Comparison of ENCODE assay signal across 8 cellular contexts in the genomic region with DNA sequence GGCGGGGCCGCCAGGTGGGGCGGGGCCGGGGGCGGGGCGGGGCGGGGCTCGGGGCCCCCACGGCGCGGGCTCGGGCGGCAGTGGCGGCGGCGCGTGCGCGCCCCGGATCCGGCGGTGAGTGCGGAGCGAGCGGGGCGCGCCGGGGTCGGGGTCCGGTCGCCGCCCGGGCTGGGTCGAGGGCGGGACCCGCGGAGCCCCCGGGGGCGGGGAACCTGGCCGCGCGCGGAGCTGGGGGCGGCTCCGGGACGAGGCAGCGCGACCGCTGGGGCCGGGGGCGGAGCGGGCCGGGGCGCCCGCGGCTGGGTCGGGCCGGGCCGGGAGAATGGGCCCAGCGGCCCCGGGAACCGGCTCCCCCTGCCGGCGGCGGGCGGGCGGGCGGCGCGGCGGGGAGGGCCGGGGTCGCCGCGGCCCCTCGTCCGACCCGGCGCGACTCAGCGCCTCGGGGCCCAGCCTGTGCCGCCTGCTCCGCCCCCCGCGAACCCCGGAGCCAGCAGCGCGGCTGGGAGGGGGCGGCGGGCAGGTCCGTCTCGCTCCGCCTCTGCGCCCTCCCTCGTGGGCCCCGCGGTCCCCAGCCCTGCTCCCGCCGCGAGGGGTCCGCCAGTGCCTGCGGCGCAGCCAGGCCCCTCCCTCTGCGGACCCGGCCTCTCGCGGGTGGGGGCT. TPM values are rescaled to one million over a fixed set of nuclear protein-coding genes. Genes with fewer than 3 reads are reported as not detected.
DNase-seq lines count a peak whose midpoint lies in the region; ATAC-seq and TF ChIP-seq lines count a peak whose summit lies in the region.

No MANE protein-coding gene starts in this region.

- H3K27ac ChIP-seq in psoas muscle: peak overlapping the region; percentile 39

- DNase-seq in DMS 273 (lab: John Stamatoyannopoulos, UW; ENCODE audit: unreplicated experiment) (peak; percentile 58), DMS 273 treated with DMSO at 0.1 percent for 48 hours (lab: John Stamatoyannopoulos, UW) (no peak), NCI-H226 (peak; percentile 10), ecto neural progenitor cell (ENCODE audit: low spot score) (peak; percentile 70), psoas muscle (no peak), superior temporal gyrus (ENCODE audit: extremely low spot score) (no peak), NCI-H446 treated with DMSO at 0.1 percent for 48 hours (lab: John Stamatoyannopoulos, UW) (no peak)

- peak overlapping the region; percentile 70 for H3K4me3 ChIP-seq in psoas muscle

- ATAC-seq in psoas muscle: no peak
- ATAC-seq in GM19467 (IDR thresholded peaks at IDR 0.05; ENCODE audit: unreplicated experiment): no peak

- peaks cover 0 to 12% of the 10 kb centered on the region in 2 donors for H3K36me3 ChIP-seq in psoas muscle (ENCODE audit: insufficient read depth in 1 of 2, low read depth in 1 of 2)

- WGBS in psoas muscle, 3 donors: 1 to 3% (median 1%) methylated on average over 30 to 108 of the region's 108 CpGs

- H3K4me1 ChIP-seq in psoas muscle: no peaks in the 10 kb centered on the region

- H3K27me3 ChIP-seq in psoas muscle (ENCODE audit: insufficient read depth in 3 of 3, low read length in 2 of 3): peaks cover 0 to 30% (median 7%) of the 10 kb centered on the region in 3 donors

- intact Hi-C loops in psoas muscle (cut with DNase I): no loop called here

- H3K9me3 ChIP-seq in psoas muscle: no peaks in the 10 kb centered on the region

- TF ChIP-seq CTCF in psoas muscle (IDR thresholded peaks at IDR 0.05): peak; percentile 15

RNA-seq across cellular contexts. Expression of gene EGFL7, which starts 3.1 kb away (rescaled TPM):
- 10 to 100 TPM; 47.0 to 55.3 (median 48.8) TPM for total RNA-seq in psoas muscle
- polyA plus RNA-seq in psoas muscle: 10 to 100 TPM; 34.7 to 73.4 (median 48.4) TPM

RNA-seq across cellular contexts. Expression of gene AGPAT2, which starts 21.4 kb away (rescaled TPM):
- 10 to 100 TPM; 15.5 to 46.3 (median 31.5) TPM for total RNA-seq in psoas muscle
- 10 to 100 TPM; 25.9 to 66.5 (median 46.8) TPM for polyA plus RNA-seq in psoas muscle

RNA-seq across cellular contexts. Expression of gene DIPK1B, which starts 46.5 kb away (rescaled TPM):
- 1 to 10 TPM; 1.4 to 2.7 (median 2.3) TPM for total RNA-seq in psoas muscle
- 1 to 10 TPM; 2.2 to 5.3 (median 3.5) TPM for polyA plus RNA-seq in psoas muscle

Comparison
In these comparisons a context has a peak if more than half of its experiments do, and no peak if none do; other contexts are left out.
1. DNase-seq: peak in DMS 273 (single experiment), NCI-H226 (single experiment) and ecto neural progenitor cell (single experiment); none in DMS 273 treated with DMSO at 0.1 percent for 48 hours (single experiment), psoas muscle (0 of 2), superior temporal gyrus (single experiment) and NCI-H446 treated with DMSO at 0.1 percent for 48 hours (single experiment).